Comparison of ENCODE assay signal across 9 cellular contexts in the genomic region with DNA sequence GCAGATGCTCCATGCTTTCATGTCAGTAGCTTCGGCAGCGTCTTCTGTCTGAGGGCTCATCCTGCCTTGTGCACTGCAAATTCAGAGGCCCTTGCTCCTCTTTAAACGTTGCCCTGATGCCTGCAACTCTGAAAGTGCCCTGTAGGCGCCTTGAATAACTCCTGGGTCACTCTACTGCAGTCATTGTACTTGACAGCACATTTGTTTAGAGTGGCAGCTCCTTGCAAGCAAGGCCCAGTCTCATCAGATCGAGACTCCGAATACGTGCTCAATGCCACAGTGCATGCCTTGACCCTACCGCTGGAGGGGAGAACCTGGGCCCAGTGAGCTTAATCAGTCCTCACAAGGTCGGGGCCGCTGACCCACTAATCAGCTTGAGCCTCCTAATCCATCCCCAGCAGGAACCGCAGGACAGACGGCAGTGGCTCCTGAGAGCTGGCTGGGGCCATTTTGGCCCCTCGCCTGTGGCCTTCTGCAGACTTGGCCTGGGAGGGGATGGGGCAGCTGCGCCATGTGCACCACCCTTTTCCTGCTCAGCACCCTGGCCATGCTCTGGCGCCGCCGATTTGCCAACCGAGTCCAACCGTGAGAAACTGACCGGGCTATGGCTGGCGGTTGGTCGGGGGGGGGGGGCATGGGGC. TPM values are rescaled to one million over a fixed set of nuclear protein-coding genes. Genes with fewer than 3 reads are reported as not detected.
A peak's percentile ranks its signal among the peaks of the same experiment; 100 is the strongest.
DNase-seq lines count a peak whose midpoint lies in the region; ATAC-seq and TF ChIP-seq lines count a peak whose summit lies in the region.
"Had no signal": no experiment of that assay in that cellular context is flagged by ENCODE, and none has a peak within 500 bp of the region (broad histone marks: within the 10 kb centered on the region; RNA-seq: fewer than 3 reads in every experiment).

A gene with protein sequence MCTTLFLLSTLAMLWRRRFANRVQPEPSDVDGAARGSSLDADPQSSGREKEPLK (plus strand): TSS at position 414 of the 641 bp plus-strand sequence. CDS start 98 bp downstream, at position 512.

- H3K4me1 Mint-ChIP-seq in CD4-positive, CD25-positive, alpha-beta regulatory T cell, result peaks cover 0 to 3% (median 0%) of the 10 kb centered on the region in 4 donors

- ATAC-seq in CD4-positive, CD25-positive, alpha-beta regulatory T cell (ENCODE audit: low read depth in 2 of 2), result no peak
- no peak for ATAC-seq in GM21390 (IDR thresholded peaks at IDR 0.05; ENCODE audit: unreplicated experiment)

- intact Hi-C loops in ovary (cut with DNase I), result loop anchor here in 1 of 4 donors (10.0 kb wide), 1 partner anchor 165 kb away; no protein-coding TSS in a partner anchor

- no peaks in the 10 kb centered on the region for H3K36me3 Mint-ChIP-seq in CD4-positive, CD25-positive, alpha-beta regulatory T cell

- peak within 1 kb of the TSS in 3 of 4 donors; percentile 33 to 65 (median 58) for H3K4me3 Mint-ChIP-seq in CD4-positive, CD25-positive, alpha-beta regulatory T cell

- H3K27ac ChIP-seq in CD4-positive, CD25-positive, alpha-beta regulatory T cell (ENCODE audit: insufficient read depth, low read length, poor library complexity, severe bottlenecking), result no peak within 1 kb of the TSS
- H3K27ac ChIP-seq in Peyer's patch (peak within 1 kb of the TSS in 3 of 4 donors; percentile 62 to 84 (median 81)), ovary (no peak within 1 kb of the TSS)
- H3K27ac ChIP-seq: KMS-11 had no signal

- TF ChIP-seq POLR2A in Peyer's patch (IDR thresholded peaks at IDR 0.05) (no peak), ovary (IDR thresholded peaks at IDR 0.05) (no peak), erythroblast (IDR thresholded peaks at IDR 0.05; ENCODE audit: low read length) (no peak)

- no peaks in the 10 kb centered on the region for H3K4me1 ChIP-seq in CD4-positive, CD25-positive, alpha-beta regulatory T cell (ENCODE audit: control insufficient read depth, insufficient read depth, low read length, poor library complexity, severe bottlenecking)
- peaks cover 0 to 41% (median 6%) of the 10 kb centered on the region in 4 donors for H3K4me1 ChIP-seq in Peyer's patch
- H3K4me1 ChIP-seq in ovary (ENCODE audit: insufficient read depth), result peaks cover 26% of the 10 kb centered on the region

- H3K27me3 Mint-ChIP-seq in CD4-positive, CD25-positive, alpha-beta regulatory T cell, result peaks cover 66% of the 10 kb centered on the region

- TF ChIP-seq EP300 in ovary (IDR thresholded peaks at IDR 0.05), result no peak

- H3K27me3 ChIP-seq in CD4-positive, CD25-positive, alpha-beta regulatory T cell (ENCODE audit: control insufficient read depth, insufficient read depth, low read length), result peaks cover 8% of the 10 kb centered on the region
- H3K27me3 ChIP-seq in Peyer's patch, result peaks cover 0 to 16% of the 10 kb centered on the region in 2 donors
- H3K27me3 ChIP-seq in ovary, result no peaks in the 10 kb centered on the region

- no peak within 1 kb of the TSS for H3K4me3 ChIP-seq in CD4-positive, CD25-positive, alpha-beta regulatory T cell (ENCODE audit: low read depth, low read length)
- H3K4me3 ChIP-seq in Peyer's patch (peak within 1 kb of the TSS in 2 of 4 donors; percentile 39 to 48), fibroblast of mammary gland (ENCODE audit: control insufficient read depth, low read depth, low read length) (peak within 1 kb of the TSS; percentile 36), ovary (peak within 1 kb of the TSS; percentile 15)

- peaks cover 0 to 3% (median 0%) of the 10 kb centered on the region in 7 donors for H3K9me3 Mint-ChIP-seq in CD4-positive, CD25-positive, alpha-beta regulatory T cell

- no peak for DNase-seq in CD4-positive, CD25-positive, alpha-beta regulatory T cell
- DNase-seq in Peyer's patch (no peak), fibroblast of mammary gland (ENCODE audit: low read depth) (no peak), ovary (peak in 2 of 5 donors; percentile 33 to 42), erythroblast (lab: John Stamatoyannopoulos, UW) (no peak), activated gamma-delta T cell treated with Interleukin-2 at 50 U/mL for 16 hours (no peak), COLO829 (ENCODE audit: low spot score) (no peak)

- peak within 1 kb of the TSS in 1 of 3 donors; percentile 50 for H3K27ac Mint-ChIP-seq in CD4-positive, CD25-positive, alpha-beta regulatory T cell

- H3K9me3 ChIP-seq in CD4-positive, CD25-positive, alpha-beta regulatory T cell (ENCODE audit: control insufficient read depth in 2 of 2, low read length in 2 of 2), result no peaks in the 10 kb centered on the region
- H3K9me3 ChIP-seq in Peyer's patch, result no peaks in the 10 kb centered on the region
- no peaks in the 10 kb centered on the region for H3K9me3 ChIP-seq in ovary

- TF ChIP-seq CTCF in Peyer's patch (IDR thresholded peaks at IDR 0.05) (no peak), fibroblast of mammary gland (conservative IDR thresholded peaks at IDR 0.05; ENCODE audit: control insufficient read depth, insufficient read depth, low read depth, low read length) (no peak), ovary (IDR thresholded peaks at IDR 0.05) (no peak)

- no peaks in the 10 kb centered on the region for H3K36me3 ChIP-seq in CD4-positive, CD25-positive, alpha-beta regulatory T cell (ENCODE audit: control insufficient read depth, insufficient read depth, low read length)
- H3K36me3 ChIP-seq in Peyer's patch (no peaks in the 10 kb centered on the region), ovary (no peaks in the 10 kb centered on the region)

- 77 to 87% (median 80%) methylated on average over 21 to 22 of the region's 22 CpGs for WGBS in ovary, 3 donors

RNA-seq across cellular contexts. Expression of the gene that starts here (rescaled TPM):
- not detected for total RNA-seq in CD4-positive, CD25-positive, alpha-beta regulatory T cell
- polyA plus RNA-seq in CD4-positive, CD25-positive, alpha-beta regulatory T cell, result under 1 TPM in 1 of 4 donors, not detected in 3; 0.52 TPM
- total RNA-seq in Peyer's patch, result 10 to 100 TPM in 1 of 4 donors, 1 to 10 TPM in 1, not detected in 2; 1.2 to 10.7 TPM
- total RNA-seq in ovary, result 10 to 100 TPM in 1 of 7 donors, 1 to 10 TPM in 6; 2.3 to 12.2 (median 2.8) TPM
- 1 to 10 TPM; 1.5 to 7.0 TPM for polyA plus RNA-seq in ovary

Comparison
In these comparisons a context has a peak if more than half of its experiments do, and no peak if none do; other contexts are left out.
1. H3K27ac ChIP-seq: peak in Peyer's patch (3 of 4); none in CD4-positive, CD25-positive, alpha-beta regulatory T cell (single experiment) and ovary (0 of 2).